ENCODE assay signal across 11 cellular contexts in the genomic region with DNA sequence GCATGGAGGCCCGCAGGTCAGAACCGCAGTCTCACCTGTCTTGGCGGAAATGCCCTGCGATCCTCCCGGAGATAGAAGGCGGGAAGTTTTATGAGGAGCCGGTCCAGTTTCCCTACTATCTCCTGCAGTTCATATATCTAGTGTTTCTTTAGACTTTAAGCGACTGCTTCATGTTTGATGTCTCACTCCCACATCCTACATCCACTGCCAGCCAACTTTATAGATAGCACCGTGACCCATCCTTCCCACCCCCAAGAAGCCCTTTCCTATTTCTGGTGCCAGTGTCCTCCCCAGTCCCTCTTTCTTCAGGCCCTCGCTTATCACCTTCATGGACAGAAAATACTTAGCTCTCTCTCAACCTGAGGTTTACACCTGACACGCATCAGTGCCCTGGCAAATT. TPM values are rescaled to one million over a fixed set of nuclear protein-coding genes. Genes with fewer than 3 reads are reported as not detected.
"Had no signal": no experiment of that assay in that cellular context is flagged by ENCODE, and none has a peak within 500 bp of the region (broad histone marks: within the 10 kb centered on the region; RNA-seq: fewer than 3 reads in every experiment).

No MANE protein-coding gene starts in this region.

RNA-seq across cellular contexts. Expression of a gene that starts 0.9 kb away (rescaled TPM):
- total RNA-seq: osteoblast, right atrium auricular region had no signal
- polyA plus RNA-seq: naive thymus-derived CD4-positive, alpha-beta T cell; neural cell; ovary; pancreas; psoas muscle; right cardiac atrium; sigmoid colon; small intestine; spleen had no signal
